9 cellular contexts compared by ENCODE assay signal in genomic region chr15:94306700-94307650, GRCh38.
DNase-seq lines count a peak whose midpoint lies in the region; ATAC-seq and TF ChIP-seq lines count a peak whose summit lies in the region.
"Had no signal": no experiment of that assay in that cellular context is flagged by ENCODE, and none has a peak within 500 bp of the region (broad histone marks: within the 10 kb centered on the region; RNA-seq: fewer than 3 reads in every experiment).

No MANE protein-coding gene starts in this region.

- no peaks in the 10 kb centered on the region for H3K4me1 ChIP-seq in PC-9 (replicated peaks; ENCODE audit: insufficient read depth)

- peak overlapping the region; percentile 35 for H3K9ac ChIP-seq in SU-DHL-6 (ENCODE audit: low read length)

- H3K4me2 ChIP-seq in SU-DHL-6 (ENCODE audit: low read depth, low read length, poor library complexity, severe bottlenecking) (peak overlapping the region; percentile 56), PC-9 (no peak overlapping the region)

- CTCF ChIA-PET in PC-9 (lab: Charles Lee): no interaction called here

- intact Hi-C loops in PC-9 (cut with micrococcal nuclease; ENCODE audit: unreplicated experiment): no loop called here

- H3F3A ChIP-seq in SU-DHL-6 (ENCODE audit: insufficient read depth) (peaks cover 11% of the 10 kb centered on the region; the same call in 1 of the 2 replicates), PC-9 (ENCODE audit: insufficient read depth, low read depth) (no peaks in the 10 kb centered on the region)

- H3K9me3 ChIP-seq in SU-DHL-6 (ENCODE audit: insufficient read depth, low read length) (no peaks in the 10 kb centered on the region), PC-9 (ENCODE audit: insufficient read depth, low read depth) (no peaks in the 10 kb centered on the region)

- peak; percentile 80 for ATAC-seq in HG02943 (IDR thresholded peaks at IDR 0.05; ENCODE audit: low read depth, unreplicated experiment)
- ATAC-seq in naive thymus-derived CD8-positive, alpha-beta T cell: peak; percentile 42 to 54
- no peak for ATAC-seq in SK-N-SH treated with all-trans-retinoic acid at 6 μM for 48 hours
- ATAC-seq in esophagus mucosa: no peak

- peak overlapping the region in 3 of 10 donors; percentile 16 to 50 (median 23) for H3K4me3 Mint-ChIP-seq in naive thymus-derived CD8-positive, alpha-beta T cell

- H3K4me3 ChIP-seq in SU-DHL-6 (ENCODE audit: insufficient read depth, low read length, poor library complexity, severe bottlenecking) (peak overlapping the region; percentile 28), PC-9 (no peak overlapping the region)

- H3K9me2 ChIP-seq in SU-DHL-6 (replicated peaks; ENCODE audit: insufficient read depth, low read length): no peaks in the 10 kb centered on the region
- H3K9me2 ChIP-seq in PC-9 (ENCODE audit: insufficient read depth): peaks cover 6% of the 10 kb centered on the region; the same call in 1 of the 2 replicates

- H2AFZ ChIP-seq in SU-DHL-6 (ENCODE audit: low read depth, low read length, severe bottlenecking) (no peak overlapping the region), PC-9 (no peak overlapping the region)

- TF ChIP-seq CTCF in SU-DHL-6 (IDR thresholded peaks at IDR 0.05; ENCODE audit: insufficient read depth, low read length, poor library complexity, severe bottlenecking) (no peak), PC-9 (conservative IDR thresholded peaks at IDR 0.05) (no peak)

- H4K20me1 ChIP-seq in SU-DHL-6 (ENCODE audit: low read depth, low read length): no peaks in the 10 kb centered on the region
- no peaks in the 10 kb centered on the region for H4K20me1 ChIP-seq in PC-9 (ENCODE audit: insufficient read depth)

- no TSS peak for BruUV-seq in PC-9 (replicated peaks; lab: Mats Ljungman, UMichigan)

- H3K27me3 ChIP-seq in SU-DHL-6 (ENCODE audit: low read length): no peaks in the 10 kb centered on the region
- no peaks in the 10 kb centered on the region for H3K27me3 ChIP-seq in PC-9 (ENCODE audit: insufficient read depth, low read depth)

- POLR2A ChIA-PET in naive thymus-derived CD8-positive, alpha-beta T cell (lab: Charles Lee): no interaction called here
- POLR2A ChIA-PET in PC-9 (lab: Charles Lee; ENCODE audit: unreplicated experiment): no interaction called here

- H3K27ac ChIP-seq in SU-DHL-6 (ENCODE audit: low read depth, low read length) (peak overlapping the region; percentile 80), PC-9 (no peak overlapping the region)
- H3K27ac ChIP-seq: C4-2B had no signal

- peaks cover 35% of the 10 kb centered on the region for H3K36me3 ChIP-seq in SU-DHL-6 (ENCODE audit: low read length)
- no peaks in the 10 kb centered on the region for H3K36me3 ChIP-seq in PC-9 (ENCODE audit: low read depth)

- peak overlapping the region in 7 of 10 donors; percentile 5 to 89 (median 60) for H3K27ac Mint-ChIP-seq in naive thymus-derived CD8-positive, alpha-beta T cell

- peaks cover 12 to 54% (median 29%) of the 10 kb centered on the region in 4 donors for H3K4me1 Mint-ChIP-seq in naive thymus-derived CD8-positive, alpha-beta T cell

- no peaks in the 10 kb centered on the region for H3K27me3 Mint-ChIP-seq in naive thymus-derived CD8-positive, alpha-beta T cell

- H3K79me2 ChIP-seq in SU-DHL-6 (ENCODE audit: insufficient read depth, low read length) (peaks cover 42% of the 10 kb centered on the region), PC-9 (ENCODE audit: low read depth) (no peaks in the 10 kb centered on the region)

- H3K36me3 Mint-ChIP-seq in naive thymus-derived CD8-positive, alpha-beta T cell: peaks cover 18 to 33% (median 24%) of the 10 kb centered on the region in 3 donors

- H3K9me3 Mint-ChIP-seq in naive thymus-derived CD8-positive, alpha-beta T cell: peaks cover 0 to 12% (median 3%) of the 10 kb centered on the region in 9 donors

- peak; percentile 62 for DNase-seq in activated CD8-positive, alpha-beta memory T cell treated with anti-CD3 and anti-CD28 coated beads for 24 hours
- DNase-seq in activated CD8-positive, alpha-beta memory T cell treated with anti-CD3 and anti-CD28 coated beads, Interleukin-2, amount 50 U/mL, for 48 hours: no peak
- peak in 2 of 10 donors; percentile 19 to 25 for DNase-seq in naive thymus-derived CD8-positive, alpha-beta T cell
- DNase-seq in PC-9: no peak

TF ChIP-seq in SK-N-SH treated with all-trans-retinoic acid at 6 μM for 48 hours, 23 proteins besides CTCF, POLR2A, EP300 and RAD21:
- TF ChIP-seq ZNF8 (CRISPR knock-in tag; IDR thresholded peaks at IDR 0.05) (no peak), ZC3H10 (CRISPR knock-in tag; IDR thresholded peaks at IDR 0.05) (no peak), SNAI2 (CRISPR knock-in tag; IDR thresholded peaks at IDR 0.05) (no peak), BACH2 (CRISPR knock-in tag; IDR thresholded peaks at IDR 0.05; ENCODE audit: borderline replicate concordance) (no peak), TSHZ2 (CRISPR knock-in tag; IDR thresholded peaks at IDR 0.05) (no peak), CSDC2 (CRISPR knock-in tag; IDR thresholded peaks at IDR 0.05) (no peak), ESRRG (CRISPR knock-in tag; IDR thresholded peaks at IDR 0.05) (no peak), POU6F1 (CRISPR knock-in tag; IDR thresholded peaks at IDR 0.05; ENCODE audit: borderline replicate concordance, low read depth) (no peak), ZFP30 (CRISPR knock-in tag; IDR thresholded peaks at IDR 0.05) (no peak)
- TF ChIP-seq, protein P1, sequence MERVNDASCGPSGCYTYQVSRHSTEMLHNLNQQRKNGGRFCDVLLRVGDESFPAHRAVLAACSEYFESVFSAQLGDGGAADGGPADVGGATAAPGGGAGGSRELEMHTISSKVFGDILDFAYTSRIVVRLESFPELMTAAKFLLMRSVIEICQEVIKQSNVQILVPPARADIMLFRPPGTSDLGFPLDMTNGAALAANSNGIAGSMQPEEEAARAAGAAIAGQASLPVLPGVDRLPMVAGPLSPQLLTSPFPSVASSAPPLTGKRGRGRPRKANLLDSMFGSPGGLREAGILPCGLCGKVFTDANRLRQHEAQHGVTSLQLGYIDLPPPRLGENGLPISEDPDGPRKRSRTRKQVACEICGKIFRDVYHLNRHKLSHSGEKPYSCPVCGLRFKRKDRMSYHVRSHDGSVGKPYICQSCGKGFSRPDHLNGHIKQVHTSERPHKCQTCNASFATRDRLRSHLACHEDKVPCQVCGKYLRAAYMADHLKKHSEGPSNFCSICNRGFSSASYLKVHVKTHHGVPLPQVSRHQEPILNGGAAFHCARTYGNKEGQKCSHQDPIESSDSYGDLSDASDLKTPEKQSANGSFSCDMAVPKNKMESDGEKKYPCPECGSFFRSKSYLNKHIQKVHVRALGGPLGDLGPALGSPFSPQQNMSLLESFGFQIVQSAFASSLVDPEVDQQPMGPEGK (CRISPR knock-in tag; IDR thresholded peaks at IDR 0.05; ENCODE audit: borderline replicate concordance): no peak
- TF ChIP-seq, protein P2, sequence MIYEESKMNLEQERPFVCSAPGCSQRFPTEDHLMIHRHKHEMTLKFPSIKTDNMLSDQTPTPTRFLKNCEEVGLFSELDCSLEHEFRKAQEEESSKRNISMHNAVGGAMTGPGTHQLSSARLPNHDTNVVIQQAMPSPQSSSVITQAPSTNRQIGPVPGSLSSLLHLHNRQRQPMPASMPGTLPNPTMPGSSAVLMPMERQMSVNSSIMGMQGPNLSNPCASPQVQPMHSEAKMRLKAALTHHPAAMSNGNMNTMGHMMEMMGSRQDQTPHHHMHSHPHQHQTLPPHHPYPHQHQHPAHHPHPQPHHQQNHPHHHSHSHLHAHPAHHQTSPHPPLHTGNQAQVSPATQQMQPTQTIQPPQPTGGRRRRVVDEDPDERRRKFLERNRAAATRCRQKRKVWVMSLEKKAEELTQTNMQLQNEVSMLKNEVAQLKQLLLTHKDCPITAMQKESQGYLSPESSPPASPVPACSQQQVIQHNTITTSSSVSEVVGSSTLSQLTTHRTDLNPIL (CRISPR knock-in tag; IDR thresholded peaks at IDR 0.05; ENCODE audit: low read depth): no peak
TF ChIP-seq in SK-N-SH treated with all-trans-retinoic acid at 6 μM for 48 hours: peak in this region for 0.

Comparison
In these comparisons a context has a peak if more than half of its experiments do, and no peak if none do; other contexts are left out.
1. ATAC-seq: peak in HG02943 (single experiment) and naive thymus-derived CD8-positive, alpha-beta T cell (2 of 2); none in SK-N-SH treated with all-trans-retinoic acid at 6 μM for 48 hours (single experiment) and esophagus mucosa (single experiment).